8 cellular contexts compared by ENCODE assay signal in the genomic region with DNA sequence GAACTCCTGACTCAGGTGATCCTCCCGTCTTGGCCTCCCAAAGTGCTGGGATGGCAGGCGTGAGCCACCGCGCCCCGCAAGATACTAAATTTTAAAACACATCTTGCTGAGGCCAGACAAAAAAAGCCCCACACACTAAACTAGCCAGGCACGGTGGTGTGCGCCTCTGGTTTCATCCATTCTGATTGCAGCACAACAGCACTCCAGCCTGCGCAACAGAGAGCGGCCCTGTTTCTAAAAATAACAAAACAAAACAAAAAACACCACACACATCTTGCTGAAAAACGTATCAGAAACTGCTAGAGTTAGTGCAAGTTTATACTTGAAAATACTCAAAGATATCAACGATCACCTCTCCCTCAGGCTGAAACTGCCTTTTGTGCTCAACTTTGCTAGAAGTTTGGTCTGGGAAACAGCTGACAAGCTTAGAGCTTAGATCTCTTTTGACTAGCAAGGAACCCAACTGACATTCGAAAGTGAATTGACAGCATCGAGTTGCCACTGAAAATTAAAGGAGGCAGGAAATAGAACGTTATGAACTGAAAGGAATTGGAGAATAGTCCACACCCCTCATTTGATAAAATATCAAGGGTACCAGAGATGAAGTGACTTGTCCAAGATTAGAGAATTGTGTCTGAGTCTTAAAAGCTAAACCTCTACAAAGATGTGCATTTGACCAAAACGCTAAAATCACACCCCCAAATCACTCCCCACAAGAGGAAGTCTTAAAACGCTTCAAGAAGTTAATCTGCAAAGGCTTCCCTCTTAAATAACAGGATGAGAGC. TPM values are rescaled to one million over a fixed set of nuclear protein-coding genes. Genes with fewer than 3 reads are reported as not detected.
DNase-seq lines count a peak whose midpoint lies in the region; ATAC-seq and TF ChIP-seq lines count a peak whose summit lies in the region.

No MANE protein-coding gene starts in this region.

- peak overlapping the region; percentile 96 for H2AFZ ChIP-seq in PC-9

- no TSS peak for BruUV-seq in PC-9 (replicated peaks; lab: Mats Ljungman, UMichigan)

- WGBS in esophagus, 2 donors, result 50 to 51% methylated on average over 16 of the region's 16 CpGs

- H3K9ac ChIP-seq in rectal smooth muscle tissue (ENCODE audit: low read length), result peak overlapping the region; percentile 17

- no peaks in the 10 kb centered on the region for H3K9me2 ChIP-seq in PC-9 (ENCODE audit: insufficient read depth)

- peak overlapping the region; percentile 100 for H3K4me2 ChIP-seq in PC-9

- ATAC-seq in omental fat pad (ENCODE audit: low FRiP score) (no peak), GM21390 (IDR thresholded peaks at IDR 0.05; ENCODE audit: unreplicated experiment) (no peak), GM18520 (IDR thresholded peaks at IDR 0.05; ENCODE audit: unreplicated experiment) (no peak)

- peaks cover 59% of the 10 kb centered on the region for H3K79me2 ChIP-seq in PC-9 (ENCODE audit: low read depth)

- no peaks in the 10 kb centered on the region for H3K9me3 ChIP-seq in PC-9 (ENCODE audit: insufficient read depth, low read depth)
- no peaks in the 10 kb centered on the region for H3K9me3 ChIP-seq in esophagus (ENCODE audit: control insufficient read depth in 2 of 2, insufficient read depth in 1 of 2, low read depth in 1 of 2, low read length in 1 of 2)

- peaks cover 24% of the 10 kb centered on the region for H4K20me1 ChIP-seq in PC-9 (ENCODE audit: insufficient read depth)

- peaks cover 25% of the 10 kb centered on the region for H3K36me3 ChIP-seq in PC-9 (ENCODE audit: low read depth)
- peaks cover 2% of the 10 kb centered on the region in 2 donors for H3K36me3 ChIP-seq in esophagus (ENCODE audit: control insufficient read depth in 2 of 2, insufficient read depth in 2 of 2, low read length in 1 of 2)
- peaks cover 5% of the 10 kb centered on the region for H3K36me3 ChIP-seq in rectal smooth muscle tissue (ENCODE audit: control insufficient read depth, insufficient read depth, low read length)

- peak; percentile 43 for DNase-seq in GM13976 (ENCODE audit: low spot score)
- no peak for DNase-seq in PC-9
- DNase-seq in omental fat pad (ENCODE audit: low spot score), result no peak
- no peak for DNase-seq in head of caudate nucleus

- H3K4me3 ChIP-seq in PC-9 (peak overlapping the region; percentile 99), esophagus (ENCODE audit: low read depth in 1 of 2, low read length in 2 of 2) (peak overlapping the region; percentile 76 to 97), rectal smooth muscle tissue (ENCODE audit: low read length) (peak overlapping the region; percentile 90)

- H3F3A ChIP-seq in PC-9 (ENCODE audit: insufficient read depth, low read depth), result peaks cover 14% of the 10 kb centered on the region

- intact Hi-C loops in PC-9 (cut with micrococcal nuclease; ENCODE audit: unreplicated experiment), result loop anchor here (1.0 to 2.0 kb wide), 2 partner anchors 46 to 142 kb away; no protein-coding TSS in a partner anchor
- intact Hi-C loops in head of caudate nucleus (cut with DNase I), result loop anchor here (5.0 to 10.0 kb wide), 3 partner anchors 88 to 140 kb away; a partner anchor contains a TSS

- TF ChIP-seq CTCF in GM13976 (IDR thresholded peaks at IDR 0.05; ENCODE audit: borderline replicate concordance, control extremely low read depth, extremely low read depth, insufficient read depth, missing control alignments) (no peak), PC-9 (conservative IDR thresholded peaks at IDR 0.05) (no peak), omental fat pad (IDR thresholded peaks at IDR 0.05) (no peak)

- in situ Hi-C loops in GM13976 (cut with MboI; ENCODE audit: low sequenced_read_pairs, unreplicated experiment), result no loop called here

- H3K27me3 ChIP-seq in PC-9 (ENCODE audit: insufficient read depth, low read depth) (no peaks in the 10 kb centered on the region), esophagus (ENCODE audit: control insufficient read depth in 1 of 2, insufficient read depth in 2 of 2, low read length in 2 of 2) (no peaks in the 10 kb centered on the region), rectal smooth muscle tissue (ENCODE audit: control insufficient read depth, insufficient read depth, low read length) (no peaks in the 10 kb centered on the region)

- POLR2A ChIA-PET in PC-9 (lab: Charles Lee; ENCODE audit: unreplicated experiment), result no interaction called here

- CTCF ChIA-PET in PC-9 (lab: Charles Lee), result no interaction called here

- peak overlapping the region; percentile 88; the same call in 1 of the 2 replicates for H3K27ac ChIP-seq in PC-9
- no peak overlapping the region for H3K27ac ChIP-seq in esophagus (ENCODE audit: low read depth in 2 of 2, low read length in 1 of 2)
- no peak overlapping the region for H3K27ac ChIP-seq in rectal smooth muscle tissue (ENCODE audit: low read depth, low read length)

- H3K4me1 ChIP-seq in PC-9 (replicated peaks; ENCODE audit: insufficient read depth), result peaks cover 34% of the 10 kb centered on the region
- peaks cover 0 to 3% of the 10 kb centered on the region in 2 donors for H3K4me1 ChIP-seq in esophagus (ENCODE audit: control insufficient read depth in 2 of 2, insufficient read depth in 2 of 2, low read length in 1 of 2)
- H3K4me1 ChIP-seq in rectal smooth muscle tissue (ENCODE audit: control insufficient read depth, insufficient read depth, low read length), result peaks cover 14% of the 10 kb centered on the region

RNA-seq across cellular contexts. Expression of a gene that starts 0.9 kb away (rescaled TPM):
- total RNA-seq in PC-9 (2021), result 54.2 and 61.1 TPM in 2 replicates
- 10 to 100 TPM; 41.8 to 42.7 TPM for polyA plus RNA-seq in esophagus
- total RNA-seq in omental fat pad, result 10 to 100 TPM; 23.3 to 59.1 (median 29.6) TPM

RNA-seq across cellular contexts. Expression of a gene that starts 1.2 kb away (rescaled TPM):
- 326 and 339 TPM in 2 replicates for total RNA-seq in PC-9 (2021)
- 100 to 1,000 TPM; 114 to 129 TPM for polyA plus RNA-seq in esophagus
- 100 to 1,000 TPM in 2 of 4 donors, 10 to 100 TPM in 2; 84.2 to 118 (median 95.6) TPM for total RNA-seq in omental fat pad
